Comparison of ENCODE assay signal across 1 cellular context in genomic region chr1:154974808-154975408, GRCh38.
TF ChIP-seq lines count a peak whose summit lies in the region.

No MANE protein-coding gene starts in this region.

TF ChIP-seq in HepG2, 621 proteins besides CTCF, POLR2A, EP300 and RAD21 (continued from another document and continues in another):
- TF ChIP-seq, protein P1, sequence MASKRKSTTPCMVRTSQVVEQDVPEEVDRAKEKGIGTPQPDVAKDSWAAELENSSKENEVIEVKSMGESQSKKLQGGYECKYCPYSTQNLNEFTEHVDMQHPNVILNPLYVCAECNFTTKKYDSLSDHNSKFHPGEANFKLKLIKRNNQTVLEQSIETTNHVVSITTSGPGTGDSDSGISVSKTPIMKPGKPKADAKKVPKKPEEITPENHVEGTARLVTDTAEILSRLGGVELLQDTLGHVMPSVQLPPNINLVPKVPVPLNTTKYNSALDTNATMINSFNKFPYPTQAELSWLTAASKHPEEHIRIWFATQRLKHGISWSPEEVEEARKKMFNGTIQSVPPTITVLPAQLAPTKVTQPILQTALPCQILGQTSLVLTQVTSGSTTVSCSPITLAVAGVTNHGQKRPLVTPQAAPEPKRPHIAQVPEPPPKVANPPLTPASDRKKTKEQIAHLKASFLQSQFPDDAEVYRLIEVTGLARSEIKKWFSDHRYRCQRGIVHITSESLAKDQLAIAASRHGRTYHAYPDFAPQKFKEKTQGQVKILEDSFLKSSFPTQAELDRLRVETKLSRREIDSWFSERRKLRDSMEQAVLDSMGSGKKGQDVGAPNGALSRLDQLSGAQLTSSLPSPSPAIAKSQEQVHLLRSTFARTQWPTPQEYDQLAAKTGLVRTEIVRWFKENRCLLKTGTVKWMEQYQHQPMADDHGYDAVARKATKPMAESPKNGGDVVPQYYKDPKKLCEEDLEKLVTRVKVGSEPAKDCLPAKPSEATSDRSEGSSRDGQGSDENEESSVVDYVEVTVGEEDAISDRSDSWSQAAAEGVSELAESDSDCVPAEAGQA (IDR thresholded peaks at IDR 0.05; ENCODE audit: low read depth): no peak
- TF ChIP-seq, protein P1 (CRISPR knock-in tag; IDR thresholded peaks at IDR 0.05; ENCODE audit: borderline replicate concordance): 0 out of 2 replicates have a peak, but pooled peaks have one; percentile 54
- TF ChIP-seq ZNF12 (CRISPR knock-in tag; IDR thresholded peaks at IDR 0.05) (no peak), SIN3A (IDR thresholded peaks at IDR 0.05; ENCODE audit: borderline replicate concordance, low read depth, low read length) (peak; percentile 16; the same call in 1 of the 2 replicates), ZNF441 (CRISPR knock-in tag; IDR thresholded peaks at IDR 0.05; ENCODE audit: borderline replicate concordance) (peak; percentile 77; the same call in 1 of the 2 replicates), FOXK2 (IDR thresholded peaks at IDR 0.05) (0 out of 2 replicates have a peak, but pooled peaks have one; percentile 70), FOXK1 (CRISPR knock-in tag; IDR thresholded peaks at IDR 0.05; ENCODE audit: borderline replicate concordance, low read depth) (peak; percentile 10; the same call in 1 of the 2 replicates), KDM4B (CRISPR knock-in tag; IDR thresholded peaks at IDR 0.05) (0 out of 2 replicates have a peak, but pooled peaks have one; percentile 1), SIX1 (CRISPR knock-in tag; IDR thresholded peaks at IDR 0.05; ENCODE audit: borderline replicate concordance) (peak; percentile 9; the same call in 1 of the 2 replicates), PBX3 (CRISPR knock-in tag; IDR thresholded peaks at IDR 0.05; ENCODE audit: borderline replicate concordance) (no peak), ZNF781 (CRISPR knock-in tag; IDR thresholded peaks at IDR 0.05; ENCODE audit: borderline replicate concordance, not compliant biosample characterization) (peak; percentile 51), ZNF546 (CRISPR knock-in tag; conservative IDR thresholded peaks at IDR 0.05) (0 out of 2 replicates have a peak, but pooled peaks have one; percentile 2), ZNF766 (CRISPR knock-in tag; IDR thresholded peaks at IDR 0.05; ENCODE audit: borderline replicate concordance) (0 out of 2 replicates have a peak, but pooled peaks have one; percentile 14), ZBTB40 (IDR thresholded peaks at IDR 0.05) (no peak), ZBTB40 (CRISPR knock-in tag; IDR thresholded peaks at IDR 0.05) (no peak), POLR2AphosphoS5 (IDR thresholded peaks at IDR 0.05; ENCODE audit: low read depth, low read length) (peak; percentile 88), RARA (CRISPR knock-in tag; IDR thresholded peaks at IDR 0.05) (peak; percentile 4; the same call in 1 of the 2 replicates), MIXL1 (CRISPR knock-in tag; IDR thresholded peaks at IDR 0.05) (peak; percentile 57; the same call in 1 of the 2 replicates), PITX1 (CRISPR knock-in tag; IDR thresholded peaks at IDR 0.05) (peak; percentile 44), ZNF280D (CRISPR knock-in tag; IDR thresholded peaks at IDR 0.05) (0 out of 2 replicates have a peak, but pooled peaks have one; percentile 16), MYC (CRISPR knock-in tag; IDR thresholded peaks at IDR 0.05; ENCODE audit: borderline replicate concordance) (no peak), SALL1 (CRISPR knock-in tag; IDR thresholded peaks at IDR 0.05) (peak; percentile 73; the same call in 1 of the 2 replicates), SAP130 (CRISPR knock-in tag; IDR thresholded peaks at IDR 0.05; ENCODE audit: low read depth) (peak; percentile 53), ZNF883 (CRISPR knock-in tag; IDR thresholded peaks at IDR 0.05; ENCODE audit: not compliant biosample characterization) (peak; percentile 26), BCL6 (CRISPR knock-in tag; IDR thresholded peaks at IDR 0.05) (0 out of 2 replicates have a peak, but pooled peaks have one; percentile 29), ZSCAN21 (CRISPR knock-in tag; IDR thresholded peaks at IDR 0.05; ENCODE audit: borderline replicate concordance) (0 out of 2 replicates have a peak, but pooled peaks have one; percentile 18), SAFB2 (CRISPR knock-in tag; IDR thresholded peaks at IDR 0.05; ENCODE audit: borderline replicate concordance, low read depth) (no peak)
- TF ChIP-seq, protein P2, sequence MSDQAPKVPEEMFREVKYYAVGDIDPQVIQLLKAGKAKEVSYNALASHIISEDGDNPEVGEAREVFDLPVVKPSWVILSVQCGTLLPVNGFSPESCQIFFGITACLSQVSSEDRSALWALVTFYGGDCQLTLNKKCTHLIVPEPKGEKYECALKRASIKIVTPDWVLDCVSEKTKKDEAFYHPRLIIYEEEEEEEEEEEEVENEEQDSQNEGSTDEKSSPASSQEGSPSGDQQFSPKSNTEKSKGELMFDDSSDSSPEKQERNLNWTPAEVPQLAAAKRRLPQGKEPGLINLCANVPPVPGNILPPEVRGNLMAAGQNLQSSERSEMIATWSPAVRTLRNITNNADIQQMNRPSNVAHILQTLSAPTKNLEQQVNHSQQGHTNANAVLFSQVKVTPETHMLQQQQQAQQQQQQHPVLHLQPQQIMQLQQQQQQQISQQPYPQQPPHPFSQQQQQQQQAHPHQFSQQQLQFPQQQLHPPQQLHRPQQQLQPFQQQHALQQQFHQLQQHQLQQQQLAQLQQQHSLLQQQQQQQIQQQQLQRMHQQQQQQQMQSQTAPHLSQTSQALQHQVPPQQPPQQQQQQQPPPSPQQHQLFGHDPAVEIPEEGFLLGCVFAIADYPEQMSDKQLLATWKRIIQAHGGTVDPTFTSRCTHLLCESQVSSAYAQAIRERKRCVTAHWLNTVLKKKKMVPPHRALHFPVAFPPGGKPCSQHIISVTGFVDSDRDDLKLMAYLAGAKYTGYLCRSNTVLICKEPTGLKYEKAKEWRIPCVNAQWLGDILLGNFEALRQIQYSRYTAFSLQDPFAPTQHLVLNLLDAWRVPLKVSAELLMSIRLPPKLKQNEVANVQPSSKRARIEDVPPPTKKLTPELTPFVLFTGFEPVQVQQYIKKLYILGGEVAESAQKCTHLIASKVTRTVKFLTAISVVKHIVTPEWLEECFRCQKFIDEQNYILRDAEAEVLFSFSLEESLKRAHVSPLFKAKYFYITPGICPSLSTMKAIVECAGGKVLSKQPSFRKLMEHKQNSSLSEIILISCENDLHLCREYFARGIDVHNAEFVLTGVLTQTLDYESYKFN (CRISPR knock-in tag; conservative IDR thresholded peaks at IDR 0.05): peak; percentile 33; the same call in 1 of the 2 replicates
- TF ChIP-seq, protein P3, sequence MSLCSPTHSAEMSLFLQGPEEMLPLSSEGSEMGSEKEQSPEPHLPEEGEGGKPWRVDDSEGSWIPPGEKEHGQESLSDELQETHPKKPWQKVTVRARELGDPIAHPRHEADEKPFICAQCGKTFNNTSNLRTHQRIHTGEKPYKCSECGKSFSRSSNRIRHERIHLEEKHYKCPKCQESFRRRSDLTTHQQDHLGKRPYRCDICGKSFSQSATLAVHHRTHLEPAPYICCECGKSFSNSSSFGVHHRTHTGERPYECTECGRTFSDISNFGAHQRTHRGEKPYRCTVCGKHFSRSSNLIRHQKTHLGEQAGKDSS (CRISPR knock-in tag; IDR thresholded peaks at IDR 0.05; ENCODE audit: borderline replicate concordance, low read depth): peak; percentile 42; the same call in 1 of the 2 replicates
- TF ChIP-seq, protein P4, sequence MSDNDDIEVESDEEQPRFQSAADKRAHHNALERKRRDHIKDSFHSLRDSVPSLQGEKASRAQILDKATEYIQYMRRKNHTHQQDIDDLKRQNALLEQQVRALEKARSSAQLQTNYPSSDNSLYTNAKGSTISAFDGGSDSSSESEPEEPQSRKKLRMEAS (IDR thresholded peaks at IDR 0.05): peak; percentile 83
